8 cellular contexts compared by ENCODE assay signal in the genomic region with DNA sequence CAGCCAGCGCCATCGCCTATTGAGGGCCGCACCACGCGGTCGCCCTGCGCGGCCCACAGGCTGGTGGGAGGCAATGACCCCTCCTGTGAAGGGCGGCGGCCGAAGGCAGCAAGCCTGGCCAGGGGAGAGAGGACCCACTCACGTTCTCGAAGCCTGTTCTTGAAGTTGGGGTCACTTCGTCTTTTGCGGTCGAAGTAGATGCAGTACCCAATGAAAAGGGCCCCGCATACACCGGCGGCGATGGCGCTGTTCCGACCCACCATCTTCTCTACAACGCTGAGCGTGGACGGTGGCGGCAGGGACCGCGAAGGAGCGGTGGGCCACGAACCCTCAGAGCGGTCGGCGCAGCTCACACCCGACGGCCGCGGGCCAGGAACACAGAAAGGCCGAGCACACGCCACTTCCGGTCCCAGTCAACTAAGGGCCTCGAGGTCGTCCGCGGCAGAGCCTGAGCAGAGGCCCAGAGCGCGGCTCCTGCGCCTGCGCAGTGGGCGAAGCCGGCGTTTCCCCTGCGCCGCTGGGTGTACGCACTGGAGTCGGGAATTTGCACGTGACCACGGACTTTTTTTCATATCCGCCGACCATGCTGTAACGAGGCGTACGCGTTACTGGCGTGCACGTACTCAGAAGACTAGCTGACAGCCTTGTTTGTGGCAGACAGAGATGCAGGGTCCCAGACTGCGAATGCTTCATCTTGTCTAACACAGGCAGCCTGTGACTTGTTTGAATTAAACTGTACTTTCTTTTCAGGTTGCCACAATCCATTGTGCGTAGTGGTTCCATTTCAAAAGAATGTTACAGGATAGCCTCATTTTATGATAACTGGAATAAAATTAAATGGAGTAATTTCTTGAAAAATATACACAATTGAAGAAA. TPM values are rescaled to one million over a fixed set of nuclear protein-coding genes. Genes with fewer than 3 reads are reported as not detected.
DNase-seq lines count a peak whose midpoint lies in the region; ATAC-seq and TF ChIP-seq lines count a peak whose summit lies in the region.

A gene (minus strand): TSS at position 385 of the 876 bp plus-strand sequence. CDS start 122 bp downstream, at position 263.

- H3K27me3 ChIP-seq in right atrium auricular region (no peaks in the 10 kb centered on the region), uterus (no peaks in the 10 kb centered on the region)

- no peaks in the 10 kb centered on the region for H3K36me3 Mint-ChIP-seq in T-helper 17 cell (ENCODE audit: low read depth)

- H3K9me3 ChIP-seq in T-helper 17 cell (ENCODE audit: control insufficient read depth, low read length, poor library complexity, severe bottlenecking): no peaks in the 10 kb centered on the region
- no peaks in the 10 kb centered on the region for H3K9me3 ChIP-seq in right atrium auricular region
- no peaks in the 10 kb centered on the region for H3K9me3 ChIP-seq in uterus

- peak within 1 kb of the TSS; percentile 92 to 94 for H3K27ac ChIP-seq in right atrium auricular region
- H3K27ac ChIP-seq in uterus: peak within 1 kb of the TSS; percentile 76 to 82

- H3K4me3 ChIP-seq in right atrium auricular region: peak within 1 kb of the TSS; percentile 93 to 94
- H3K4me3 ChIP-seq in uterus: peak within 1 kb of the TSS; percentile 89

- H3K4me1 ChIP-seq in right atrium auricular region (peaks cover 0 to 24% of the 10 kb centered on the region in 2 donors), uterus (no peaks in the 10 kb centered on the region)

- H3K36me3 ChIP-seq in right atrium auricular region (peaks cover 15% of the 10 kb centered on the region), uterus (no peaks in the 10 kb centered on the region)

- DNase-seq in NCI-H1694 treated with DMSO at 0.1 percent for 48 hours (lab: John Stamatoyannopoulos, UW) (peak; percentile 97), T-helper 17 cell (peak; percentile 91), amygdala (lab: John Stamatoyannopoulos, UW) (peak; percentile 42 to 97 (median 92)), right atrium auricular region (ENCODE audit: low spot score) (peak; percentile 98), pulmonary artery endothelial cell (ENCODE audit: low read depth, low spot score) (peak; percentile 95), uterus (peak; percentile 96)

- intact Hi-C loops in uterus (cut with DNase I; ENCODE audit: low total_unique reads): no loop called here

- peak; percentile 94 for TF ChIP-seq POLR2A in GM15510 (IDR thresholded peaks at IDR 0.05; ENCODE audit: borderline replicate concordance, extremely low read depth, insufficient read length)
- peak; percentile 70 to 76 for TF ChIP-seq POLR2A in uterus (IDR thresholded peaks at IDR 0.05)

- H3K27me3 Mint-ChIP-seq in T-helper 17 cell: no peaks in the 10 kb centered on the region

- ATAC-seq in HG02885 (IDR thresholded peaks at IDR 0.05; ENCODE audit: poor library complexity, unreplicated experiment) (peak; percentile 95), T-helper 17 cell (peak; percentile 92)

- H3K4me3 Mint-ChIP-seq in T-helper 17 cell: peak within 1 kb of the TSS; percentile 99

- H3K27ac Mint-ChIP-seq in T-helper 17 cell: peak within 1 kb of the TSS; percentile 99

- peaks cover 32% of the 10 kb centered on the region for H3K4me1 Mint-ChIP-seq in T-helper 17 cell

- TF ChIP-seq CTCF in right atrium auricular region (IDR thresholded peaks at IDR 0.05) (peak in 1 of 2 donors; percentile 31), uterus (IDR thresholded peaks at IDR 0.05) (peak in 3 of 4 experiments; percentile 11 to 26 (median 23))

RNA-seq across cellular contexts. Expression of the gene that starts here (rescaled TPM):
- total RNA-seq in T-helper 17 cell (100 to 1,000 TPM; 105 to 112 TPM), right atrium auricular region (10 to 100 TPM; 70.2 to 83.5 TPM), pulmonary artery endothelial cell (83.4 and 123 TPM in 2 replicates), uterus (100 to 1,000 TPM in 2 of 4 donors, 10 to 100 TPM in 2; 72.9 to 149 (median 110) TPM)

Comparison
In these comparisons a context has a peak if more than half of its experiments do, and no peak if none do; other contexts are left out.
1. Peak in every context shown above with its lines: DNase-seq, ATAC-seq, H3K4me3 ChIP-seq and H3K27ac ChIP-seq.